In the genomic region with DNA sequence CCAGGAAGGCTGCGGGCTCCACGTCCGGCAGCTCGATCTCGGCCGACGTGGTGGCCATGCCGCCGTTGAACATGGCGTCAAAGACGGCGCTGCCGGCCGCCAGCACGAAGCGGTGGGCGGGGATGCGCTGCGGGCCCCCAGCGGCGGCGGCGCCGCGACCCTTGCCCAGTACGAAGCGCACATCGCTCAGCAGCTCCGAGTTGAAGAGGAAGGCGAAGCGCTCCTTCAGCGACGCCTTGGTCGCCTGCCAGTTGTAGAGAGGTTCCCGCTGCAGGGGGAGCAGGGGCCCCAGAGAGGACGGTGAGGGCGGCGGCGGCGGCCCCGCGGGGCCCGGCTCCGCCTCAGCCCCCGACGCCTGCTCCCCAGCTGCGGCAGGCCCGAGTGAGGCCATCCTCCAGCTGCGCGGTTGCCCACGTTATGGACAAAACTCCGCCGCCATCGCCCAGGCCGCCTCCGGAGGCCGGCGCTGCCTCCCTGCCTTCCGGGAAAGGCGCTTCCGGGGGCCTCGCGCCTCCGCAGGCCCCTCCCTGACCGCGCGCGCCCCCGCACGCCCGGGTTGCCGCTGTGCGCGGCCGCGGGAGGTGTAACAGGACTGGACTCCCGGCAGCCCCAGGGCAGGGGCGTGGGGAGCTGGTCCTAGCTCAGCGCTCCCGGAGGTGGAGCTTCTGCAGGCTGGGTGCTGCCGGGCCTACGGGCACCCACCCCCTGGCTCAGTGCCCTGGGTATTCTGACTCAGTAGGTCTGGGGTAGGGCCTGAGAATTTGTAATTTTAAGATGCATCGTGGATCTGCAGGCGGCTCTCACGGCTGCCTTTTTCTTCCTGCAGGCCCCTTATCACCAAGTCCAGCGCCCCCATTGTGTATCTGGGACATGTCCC, we compare ENCODE assay signal across 1 cellular context.
TF ChIP-seq lines count a peak whose summit lies in the region.

A gene (minus strand): TSS at position 492 of the 877 bp plus-strand sequence. CDS start 101 bp downstream, at position 391.

TF ChIP-seq in HepG2, 621 proteins besides CTCF, POLR2A, EP300 and RAD21 (continued from another document and continues in another):
- TF ChIP-seq, protein P1, sequence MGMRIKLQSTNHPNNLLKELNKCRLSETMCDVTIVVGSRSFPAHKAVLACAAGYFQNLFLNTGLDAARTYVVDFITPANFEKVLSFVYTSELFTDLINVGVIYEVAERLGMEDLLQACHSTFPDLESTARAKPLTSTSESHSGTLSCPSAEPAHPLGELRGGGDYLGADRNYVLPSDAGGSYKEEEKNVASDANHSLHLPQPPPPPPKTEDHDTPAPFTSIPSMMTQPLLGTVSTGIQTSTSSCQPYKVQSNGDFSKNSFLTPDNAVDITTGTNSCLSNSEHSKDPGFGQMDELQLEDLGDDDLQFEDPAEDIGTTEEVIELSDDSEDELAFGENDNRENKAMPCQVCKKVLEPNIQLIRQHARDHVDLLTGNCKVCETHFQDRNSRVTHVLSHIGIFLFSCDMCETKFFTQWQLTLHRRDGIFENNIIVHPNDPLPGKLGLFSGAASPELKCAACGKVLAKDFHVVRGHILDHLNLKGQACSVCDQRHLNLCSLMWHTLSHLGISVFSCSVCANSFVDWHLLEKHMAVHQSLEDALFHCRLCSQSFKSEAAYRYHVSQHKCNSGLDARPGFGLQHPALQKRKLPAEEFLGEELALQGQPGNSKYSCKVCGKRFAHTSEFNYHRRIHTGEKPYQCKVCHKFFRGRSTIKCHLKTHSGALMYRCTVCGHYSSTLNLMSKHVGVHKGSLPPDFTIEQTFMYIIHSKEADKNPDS (CRISPR knock-in tag; IDR thresholded peaks at IDR 0.05) = no peak
- TF ChIP-seq GABPA (IDR thresholded peaks at IDR 0.05; ENCODE audit: low read depth, low read length) (peak; percentile 85), GABPA (CRISPR knock-in tag; IDR thresholded peaks at IDR 0.05; ENCODE audit: low read depth) (peak; percentile 77), TBL1XR1 (IDR thresholded peaks at IDR 0.05; ENCODE audit: borderline replicate concordance, low read length, partially characterized antibody) (peak; percentile 24), TBP (CRISPR knock-in tag; IDR thresholded peaks at IDR 0.05) (no peak), ZFP1 (CRISPR knock-in tag; IDR thresholded peaks at IDR 0.05) (no peak), ZNF557 (CRISPR knock-in tag; IDR thresholded peaks at IDR 0.05) (peak; percentile 80; the same call in 1 of the 2 replicates), MATR3 (CRISPR knock-in tag; IDR thresholded peaks at IDR 0.05) (no peak), MEF2D (CRISPR knock-in tag; IDR thresholded peaks at IDR 0.05) (no peak), REXO4 (CRISPR knock-in tag; IDR thresholded peaks at IDR 0.05; ENCODE audit: borderline replicate concordance) (no peak), ZSCAN31 (CRISPR knock-in tag; IDR thresholded peaks at IDR 0.05; ENCODE audit: low read depth) (no peak), KMT2A (CRISPR knock-in tag; IDR thresholded peaks at IDR 0.05) (peak; percentile 83), ISL2 (CRISPR knock-in tag; IDR thresholded peaks at IDR 0.05) (no peak), ZNF891 (CRISPR knock-in tag; IDR thresholded peaks at IDR 0.05) (no peak), HHEX (CRISPR knock-in tag; IDR thresholded peaks at IDR 0.05) (no peak), HNF4G (IDR thresholded peaks at IDR 0.05; ENCODE audit: borderline replicate concordance, low read depth, low read length) (no peak), HNF4G (CRISPR knock-in tag; IDR thresholded peaks at IDR 0.05; ENCODE audit: borderline replicate concordance, low read depth) (0 out of 2 replicates have a peak, but pooled peaks have one; percentile 25), ETV6 (CRISPR knock-in tag; conservative IDR thresholded peaks at IDR 0.05) (peak; percentile 91), RFX3 (CRISPR knock-in tag; IDR thresholded peaks at IDR 0.05) (no peak), ZNF33A (CRISPR knock-in tag; IDR thresholded peaks at IDR 0.05; ENCODE audit: borderline replicate concordance) (no peak), RARG (CRISPR knock-in tag; IDR thresholded peaks at IDR 0.05; ENCODE audit: low read depth) (no peak), ZNF749 (CRISPR knock-in tag; IDR thresholded peaks at IDR 0.05; ENCODE audit: borderline replicate concordance) (no peak; the same call in 1 of the 2 replicates), ZNF598 (CRISPR knock-in tag; IDR thresholded peaks at IDR 0.05; ENCODE audit: borderline replicate concordance) (no peak), RFXANK (CRISPR knock-in tag; IDR thresholded peaks at IDR 0.05) (no peak; the same call in 1 of the 2 replicates), CBX1 (IDR thresholded peaks at IDR 0.05; ENCODE audit: low read depth) (peak; percentile 80)
- TF ChIP-seq, protein P2, sequence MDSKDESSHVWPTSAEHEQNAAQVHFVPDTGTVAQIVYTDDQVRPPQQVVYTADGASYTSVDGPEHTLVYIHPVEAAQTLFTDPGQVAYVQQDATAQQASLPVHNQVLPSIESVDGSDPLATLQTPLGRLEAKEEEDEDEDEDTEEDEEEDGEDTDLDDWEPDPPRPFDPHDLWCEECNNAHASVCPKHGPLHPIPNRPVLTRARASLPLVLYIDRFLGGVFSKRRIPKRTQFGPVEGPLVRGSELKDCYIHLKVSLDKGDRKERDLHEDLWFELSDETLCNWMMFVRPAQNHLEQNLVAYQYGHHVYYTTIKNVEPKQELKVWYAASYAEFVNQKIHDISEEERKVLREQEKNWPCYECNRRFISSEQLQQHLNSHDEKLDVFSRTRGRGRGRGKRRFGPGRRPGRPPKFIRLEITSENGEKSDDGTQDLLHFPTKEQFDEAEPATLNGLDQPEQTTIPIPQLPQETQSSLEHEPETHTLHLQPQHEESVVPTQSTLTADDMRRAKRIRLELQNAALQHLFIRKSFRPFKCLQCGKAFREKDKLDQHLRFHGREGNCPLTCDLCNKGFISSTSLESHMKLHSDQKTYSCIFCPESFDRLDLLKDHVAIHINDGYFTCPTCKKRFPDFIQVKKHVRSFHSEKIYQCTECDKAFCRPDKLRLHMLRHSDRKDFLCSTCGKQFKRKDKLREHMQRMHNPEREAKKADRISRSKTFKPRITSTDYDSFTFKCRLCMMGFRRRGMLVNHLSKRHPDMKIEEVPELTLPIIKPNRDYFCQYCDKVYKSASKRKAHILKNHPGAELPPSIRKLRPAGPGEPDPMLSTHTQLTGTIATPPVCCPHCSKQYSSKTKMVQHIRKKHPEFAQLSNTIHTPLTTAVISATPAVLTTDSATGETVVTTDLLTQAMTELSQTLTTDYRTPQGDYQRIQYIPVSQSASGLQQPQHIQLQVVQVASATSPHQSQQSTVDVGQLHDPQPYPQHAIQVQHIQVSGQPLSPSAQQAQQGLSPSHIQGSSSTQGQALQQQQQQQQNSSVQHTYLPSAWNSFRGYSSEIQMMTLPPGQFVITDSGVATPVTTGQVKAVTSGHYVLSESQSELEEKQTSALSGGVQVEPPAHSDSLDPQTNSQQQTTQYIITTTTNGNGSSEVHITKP (CRISPR knock-in tag; IDR thresholded peaks at IDR 0.05; ENCODE audit: low read depth) = no peak
- TF ChIP-seq, protein P3, sequence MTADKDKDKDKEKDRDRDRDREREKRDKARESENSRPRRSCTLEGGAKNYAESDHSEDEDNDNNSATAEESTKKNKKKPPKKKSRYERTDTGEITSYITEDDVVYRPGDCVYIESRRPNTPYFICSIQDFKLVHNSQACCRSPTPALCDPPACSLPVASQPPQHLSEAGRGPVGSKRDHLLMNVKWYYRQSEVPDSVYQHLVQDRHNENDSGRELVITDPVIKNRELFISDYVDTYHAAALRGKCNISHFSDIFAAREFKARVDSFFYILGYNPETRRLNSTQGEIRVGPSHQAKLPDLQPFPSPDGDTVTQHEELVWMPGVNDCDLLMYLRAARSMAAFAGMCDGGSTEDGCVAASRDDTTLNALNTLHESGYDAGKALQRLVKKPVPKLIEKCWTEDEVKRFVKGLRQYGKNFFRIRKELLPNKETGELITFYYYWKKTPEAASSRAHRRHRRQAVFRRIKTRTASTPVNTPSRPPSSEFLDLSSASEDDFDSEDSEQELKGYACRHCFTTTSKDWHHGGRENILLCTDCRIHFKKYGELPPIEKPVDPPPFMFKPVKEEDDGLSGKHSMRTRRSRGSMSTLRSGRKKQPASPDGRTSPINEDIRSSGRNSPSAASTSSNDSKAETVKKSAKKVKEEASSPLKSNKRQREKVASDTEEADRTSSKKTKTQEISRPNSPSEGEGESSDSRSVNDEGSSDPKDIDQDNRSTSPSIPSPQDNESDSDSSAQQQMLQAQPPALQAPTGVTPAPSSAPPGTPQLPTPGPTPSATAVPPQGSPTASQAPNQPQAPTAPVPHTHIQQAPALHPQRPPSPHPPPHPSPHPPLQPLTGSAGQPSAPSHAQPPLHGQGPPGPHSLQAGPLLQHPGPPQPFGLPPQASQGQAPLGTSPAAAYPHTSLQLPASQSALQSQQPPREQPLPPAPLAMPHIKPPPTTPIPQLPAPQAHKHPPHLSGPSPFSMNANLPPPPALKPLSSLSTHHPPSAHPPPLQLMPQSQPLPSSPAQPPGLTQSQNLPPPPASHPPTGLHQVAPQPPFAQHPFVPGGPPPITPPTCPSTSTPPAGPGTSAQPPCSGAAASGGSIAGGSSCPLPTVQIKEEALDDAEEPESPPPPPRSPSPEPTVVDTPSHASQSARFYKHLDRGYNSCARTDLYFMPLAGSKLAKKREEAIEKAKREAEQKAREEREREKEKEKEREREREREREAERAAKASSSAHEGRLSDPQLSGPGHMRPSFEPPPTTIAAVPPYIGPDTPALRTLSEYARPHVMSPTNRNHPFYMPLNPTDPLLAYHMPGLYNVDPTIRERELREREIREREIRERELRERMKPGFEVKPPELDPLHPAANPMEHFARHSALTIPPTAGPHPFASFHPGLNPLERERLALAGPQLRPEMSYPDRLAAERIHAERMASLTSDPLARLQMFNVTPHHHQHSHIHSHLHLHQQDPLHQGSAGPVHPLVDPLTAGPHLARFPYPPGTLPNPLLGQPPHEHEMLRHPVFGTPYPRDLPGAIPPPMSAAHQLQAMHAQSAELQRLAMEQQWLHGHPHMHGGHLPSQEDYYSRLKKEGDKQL (CRISPR knock-in tag; IDR thresholded peaks at IDR 0.05; ENCODE audit: low read depth) = 0 out of 2 replicates have a peak, but pooled peaks have one; percentile 31
- TF ChIP-seq, protein P4, sequence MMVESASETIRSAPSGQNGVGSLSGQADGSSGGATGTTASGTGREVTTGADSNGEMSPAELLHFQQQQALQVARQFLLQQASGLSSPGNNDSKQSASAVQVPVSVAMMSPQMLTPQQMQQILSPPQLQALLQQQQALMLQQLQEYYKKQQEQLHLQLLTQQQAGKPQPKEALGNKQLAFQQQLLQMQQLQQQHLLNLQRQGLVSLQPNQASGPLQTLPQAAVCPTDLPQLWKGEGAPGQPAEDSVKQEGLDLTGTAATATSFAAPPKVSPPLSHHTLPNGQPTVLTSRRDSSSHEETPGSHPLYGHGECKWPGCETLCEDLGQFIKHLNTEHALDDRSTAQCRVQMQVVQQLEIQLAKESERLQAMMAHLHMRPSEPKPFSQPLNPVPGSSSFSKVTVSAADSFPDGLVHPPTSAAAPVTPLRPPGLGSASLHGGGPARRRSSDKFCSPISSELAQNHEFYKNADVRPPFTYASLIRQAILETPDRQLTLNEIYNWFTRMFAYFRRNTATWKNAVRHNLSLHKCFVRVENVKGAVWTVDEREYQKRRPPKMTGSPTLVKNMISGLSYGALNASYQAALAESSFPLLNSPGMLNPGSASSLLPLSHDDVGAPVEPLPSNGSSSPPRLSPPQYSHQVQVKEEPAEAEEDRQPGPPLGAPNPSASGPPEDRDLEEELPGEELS (CRISPR knock-in tag; IDR thresholded peaks at IDR 0.05) = no peak; the same call in 1 of the 2 replicates
- TF ChIP-seq, protein P5, sequence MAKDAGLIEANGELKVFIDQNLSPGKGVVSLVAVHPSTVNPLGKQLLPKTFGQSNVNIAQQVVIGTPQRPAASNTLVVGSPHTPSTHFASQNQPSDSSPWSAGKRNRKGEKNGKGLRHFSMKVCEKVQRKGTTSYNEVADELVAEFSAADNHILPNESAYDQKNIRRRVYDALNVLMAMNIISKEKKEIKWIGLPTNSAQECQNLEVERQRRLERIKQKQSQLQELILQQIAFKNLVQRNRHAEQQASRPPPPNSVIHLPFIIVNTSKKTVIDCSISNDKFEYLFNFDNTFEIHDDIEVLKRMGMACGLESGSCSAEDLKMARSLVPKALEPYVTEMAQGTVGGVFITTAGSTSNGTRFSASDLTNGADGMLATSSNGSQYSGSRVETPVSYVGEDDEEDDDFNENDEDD (CRISPR knock-in tag; IDR thresholded peaks at IDR 0.05; ENCODE audit: borderline replicate concordance) = peak; percentile 81; the same call in 1 of the 2 replicates
- TF ChIP-seq, protein P6, sequence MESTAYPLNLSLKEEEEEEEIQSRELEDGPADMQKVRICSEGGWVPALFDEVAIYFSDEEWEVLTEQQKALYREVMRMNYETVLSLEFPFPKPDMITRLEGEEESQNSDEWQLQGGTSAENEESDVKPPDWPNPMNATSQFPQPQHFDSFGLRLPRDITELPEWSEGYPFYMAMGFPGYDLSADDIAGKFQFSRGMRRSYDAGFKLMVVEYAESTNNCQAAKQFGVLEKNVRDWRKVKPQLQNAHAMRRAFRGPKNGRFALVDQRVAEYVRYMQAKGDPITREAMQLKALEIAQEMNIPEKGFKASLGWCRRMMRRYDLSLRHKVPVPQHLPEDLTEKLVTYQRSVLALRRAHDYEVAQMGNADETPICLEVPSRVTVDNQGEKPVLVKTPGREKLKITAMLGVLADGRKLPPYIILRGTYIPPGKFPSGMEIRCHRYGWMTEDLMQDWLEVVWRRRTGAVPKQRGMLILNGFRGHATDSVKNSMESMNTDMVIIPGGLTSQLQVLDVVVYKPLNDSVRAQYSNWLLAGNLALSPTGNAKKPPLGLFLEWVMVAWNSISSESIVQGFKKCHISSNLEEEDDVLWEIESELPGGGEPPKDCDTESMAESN (CRISPR knock-in tag; conservative IDR thresholded peaks at IDR 0.05) = peak; percentile 52; the same call in 1 of the 2 replicates
- TF ChIP-seq, protein P7, sequence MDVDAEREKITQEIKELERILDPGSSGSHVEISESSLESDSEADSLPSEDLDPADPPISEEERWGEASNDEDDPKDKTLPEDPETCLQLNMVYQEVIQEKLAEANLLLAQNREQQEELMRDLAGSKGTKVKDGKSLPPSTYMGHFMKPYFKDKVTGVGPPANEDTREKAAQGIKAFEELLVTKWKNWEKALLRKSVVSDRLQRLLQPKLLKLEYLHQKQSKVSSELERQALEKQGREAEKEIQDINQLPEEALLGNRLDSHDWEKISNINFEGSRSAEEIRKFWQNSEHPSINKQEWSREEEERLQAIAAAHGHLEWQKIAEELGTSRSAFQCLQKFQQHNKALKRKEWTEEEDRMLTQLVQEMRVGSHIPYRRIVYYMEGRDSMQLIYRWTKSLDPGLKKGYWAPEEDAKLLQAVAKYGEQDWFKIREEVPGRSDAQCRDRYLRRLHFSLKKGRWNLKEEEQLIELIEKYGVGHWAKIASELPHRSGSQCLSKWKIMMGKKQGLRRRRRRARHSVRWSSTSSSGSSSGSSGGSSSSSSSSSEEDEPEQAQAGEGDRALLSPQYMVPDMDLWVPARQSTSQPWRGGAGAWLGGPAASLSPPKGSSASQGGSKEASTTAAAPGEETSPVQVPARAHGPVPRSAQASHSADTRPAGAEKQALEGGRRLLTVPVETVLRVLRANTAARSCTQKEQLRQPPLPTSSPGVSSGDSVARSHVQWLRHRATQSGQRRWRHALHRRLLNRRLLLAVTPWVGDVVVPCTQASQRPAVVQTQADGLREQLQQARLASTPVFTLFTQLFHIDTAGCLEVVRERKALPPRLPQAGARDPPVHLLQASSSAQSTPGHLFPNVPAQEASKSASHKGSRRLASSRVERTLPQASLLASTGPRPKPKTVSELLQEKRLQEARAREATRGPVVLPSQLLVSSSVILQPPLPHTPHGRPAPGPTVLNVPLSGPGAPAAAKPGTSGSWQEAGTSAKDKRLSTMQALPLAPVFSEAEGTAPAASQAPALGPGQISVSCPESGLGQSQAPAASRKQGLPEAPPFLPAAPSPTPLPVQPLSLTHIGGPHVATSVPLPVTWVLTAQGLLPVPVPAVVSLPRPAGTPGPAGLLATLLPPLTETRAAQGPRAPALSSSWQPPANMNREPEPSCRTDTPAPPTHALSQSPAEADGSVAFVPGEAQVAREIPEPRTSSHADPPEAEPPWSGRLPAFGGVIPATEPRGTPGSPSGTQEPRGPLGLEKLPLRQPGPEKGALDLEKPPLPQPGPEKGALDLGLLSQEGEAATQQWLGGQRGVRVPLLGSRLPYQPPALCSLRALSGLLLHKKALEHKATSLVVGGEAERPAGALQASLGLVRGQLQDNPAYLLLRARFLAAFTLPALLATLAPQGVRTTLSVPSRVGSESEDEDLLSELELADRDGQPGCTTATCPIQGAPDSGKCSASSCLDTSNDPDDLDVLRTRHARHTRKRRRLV (CRISPR knock-in tag; IDR thresholded peaks at IDR 0.05) = no peak
